In genomic region chr10:101464518-101465085, GRCh38 we compare ENCODE assay signal across 17 cellular contexts.
"Had no signal": no experiment of that assay in that cellular context is flagged by ENCODE, and none has a peak within 500 bp of the region (broad histone marks: within the 10 kb centered on the region; RNA-seq: fewer than 3 reads in every experiment).

No MANE protein-coding gene starts in this region.

- H3K27me3 ChIP-seq: hepatocyte, sigmoid colon had no signal

- H3K4me3 ChIP-seq: hepatocyte, mucosa of descending colon, sigmoid colon had no signal

- H3K9me3 ChIP-seq: mucosa of descending colon, sigmoid colon had no signal

- H3K27ac Mint-ChIP-seq: activated naive CD4-positive, alpha-beta T cell treated with anti-CD3 and anti-CD28 coated beads for 36 hours; activated T-helper 17 cell treated with anti-CD3 and anti-CD28 coated beads, Interleukin-2, amount 50 U/mL, for 72 hours; naive thymus-derived CD8-positive, alpha-beta T cell; WTC11 had no signal

- H3K9me3 Mint-ChIP-seq: activated naive CD4-positive, alpha-beta T cell treated with anti-CD3 and anti-CD28 coated beads for 36 hours; activated T-helper 17 cell treated with anti-CD3 and anti-CD28 coated beads, Interleukin-2, amount 50 U/mL, for 72 hours; effector memory CD8-positive, alpha-beta T cell; naive thymus-derived CD8-positive, alpha-beta T cell; WTC11 had no signal

- H3K27ac ChIP-seq: hepatocyte, sigmoid colon had no signal

- H3K4me3 Mint-ChIP-seq: activated naive CD4-positive, alpha-beta T cell treated with anti-CD3 and anti-CD28 coated beads for 36 hours; activated T-helper 17 cell treated with anti-CD3 and anti-CD28 coated beads, Interleukin-2, amount 50 U/mL, for 72 hours; effector memory CD8-positive, alpha-beta T cell; naive thymus-derived CD8-positive, alpha-beta T cell; WTC11 had no signal

- H3K36me3 Mint-ChIP-seq: WTC11 had no signal

- DNase-seq: activated CD4-positive, alpha-beta T cell treated with anti-CD3 and anti-CD28 coated beads for 48 hours; activated naive CD4-positive, alpha-beta T cell treated with anti-CD3 and anti-CD28 coated beads for 36 hours; activated T-cell treated with anti-CD3 and anti-CD28 coated beads for 4 hours; central memory CD4-positive, alpha-beta T cell; effector memory CD8-positive, alpha-beta T cell; kidney glomerular epithelial cell; mucosa of descending colon; naive thymus-derived CD8-positive, alpha-beta T cell; nucleus accumbens; sigmoid colon; stimulated activated naive CD4-positive, alpha-beta T cell; substantia nigra; T-helper 9 cell; trophoblast cell had no signal

- H3K27me3 Mint-ChIP-seq: activated T-helper 17 cell treated with anti-CD3 and anti-CD28 coated beads, Interleukin-2, amount 50 U/mL, for 72 hours; effector memory CD8-positive, alpha-beta T cell; naive thymus-derived CD8-positive, alpha-beta T cell had no signal
